ENCODE assay signal across 16 cellular contexts in the genomic region with DNA sequence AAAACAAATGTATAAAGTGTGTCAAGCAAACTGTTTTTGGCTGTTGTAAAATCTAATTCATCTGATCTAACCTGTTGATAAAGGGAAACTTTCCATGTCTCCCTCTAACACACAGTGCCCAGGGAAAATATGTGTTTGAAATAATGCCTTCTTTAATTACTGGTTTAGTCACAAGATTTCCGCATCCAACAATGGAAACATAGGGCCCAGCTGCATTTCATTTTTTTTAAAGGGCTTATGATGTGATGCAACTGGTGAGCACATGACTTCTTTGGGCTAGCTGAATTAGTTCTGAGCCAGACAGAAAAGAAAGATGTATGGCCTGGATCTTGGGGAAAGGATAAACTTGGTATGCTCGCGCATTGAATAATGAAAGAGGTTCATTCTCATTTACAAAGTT. TPM values are rescaled to one million over a fixed set of nuclear protein-coding genes. Genes with fewer than 3 reads are reported as not detected.
DNase-seq lines count a peak whose midpoint lies in the region; ATAC-seq, FAIRE-seq and TF ChIP-seq lines count a peak whose summit lies in the region.
"Had no signal": no experiment of that assay in that cellular context is flagged by ENCODE, and none has a peak within 500 bp of the region (broad histone marks: within the 10 kb centered on the region; RNA-seq: fewer than 3 reads in every experiment).

No MANE protein-coding gene starts in this region.

- no peak overlapping the region for H2AFZ ChIP-seq in mammary epithelial cell (ENCODE audit: low read depth, low read length)

- H3K9me3 ChIP-seq in mammary epithelial cell (replicated peaks; ENCODE audit: insufficient read depth, low read length) (no peaks in the 10 kb centered on the region), kidney (ENCODE audit: control insufficient read depth in 1 of 2, low read length in 2 of 2) (no peaks in the 10 kb centered on the region)
- H3K9me3 ChIP-seq: lower lobe of right lung had no signal

- no peak for TF ChIP-seq CTCF in AG09309 (IDR thresholded peaks at IDR 0.05; ENCODE audit: control insufficient read depth, insufficient read depth, low read depth, low read length, missing control alignments)
- no peak for TF ChIP-seq CTCF in mammary epithelial cell (conservative IDR thresholded peaks at IDR 0.05 in 1 of 2, IDR thresholded peaks at IDR 0.05 in 1 of 2; ENCODE audit: extremely low read depth in 1 of 2, insufficient read depth in 1 of 2, low read depth in 1 of 2, low read length in 2 of 2)
- no peak for TF ChIP-seq CTCF in kidney (IDR thresholded peaks at IDR 0.05; ENCODE audit: borderline replicate concordance, extremely low read depth, insufficient read depth)

- no TSS peak for BruUV-seq in mammary epithelial cell (replicated peaks; lab: Mats Ljungman, UMichigan)

- H4K20me1 ChIP-seq in mammary epithelial cell (ENCODE audit: insufficient read depth, low read length): no peaks in the 10 kb centered on the region

- no peak for FAIRE-seq in kidney (lab: Jason Lieb, UNC)
- FAIRE-seq: G401.6 had no signal

- DNase-seq in AG09309 (ENCODE audit: low read depth): peak; percentile 72
- DNase-seq in HS-5 (ENCODE audit: low read depth): peak; percentile 61
- DNase-seq in mammary epithelial cell: peak; percentile 35
- DNase-seq in medulla oblongata (ENCODE audit: extremely low spot score): peak; percentile 4
- DNase-seq in kidney: no peak
- no peak for DNase-seq in occipital lobe (lab: John Stamatoyannopoulos, UW)
- no peak for DNase-seq in islet precursor cell
- DNase-seq: activated CD4-positive, alpha-beta T cell treated with anti-CD3 and anti-CD28 coated beads for 1 hour; anterior cingulate cortex; effector CD8-positive, alpha-beta T cell; hypothalamus; lower lobe of right lung; NCI-H1694; nucleus accumbens had no signal

- H3K27ac ChIP-seq in mammary epithelial cell (ENCODE audit: insufficient read depth, low read depth, low read length) (no peak overlapping the region), kidney (ENCODE audit: low read depth in 2 of 2, low read length in 2 of 2) (no peak overlapping the region)
- H3K27ac ChIP-seq: lower lobe of right lung had no signal

- H3K36me3 ChIP-seq in mammary epithelial cell (ENCODE audit: insufficient read depth, low read length): no peaks in the 10 kb centered on the region
- H3K36me3 ChIP-seq in kidney (ENCODE audit: control insufficient read depth in 1 of 2, insufficient read depth in 2 of 2, low read length in 2 of 2): no peaks in the 10 kb centered on the region
- H3K36me3 ChIP-seq: lower lobe of right lung had no signal

- H3K4me2 ChIP-seq in mammary epithelial cell (ENCODE audit: insufficient read depth, low read depth, low read length): no peak overlapping the region

- H3K4me3 ChIP-seq in AG09309 (ENCODE audit: control insufficient read depth, low read depth, low read length): no peak overlapping the region
- H3K4me3 ChIP-seq in mammary epithelial cell (replicated peaks in 1 of 3; ENCODE audit: insufficient read depth in 1 of 3, low read depth in 2 of 3, low read length in 3 of 3): no peak overlapping the region
- H3K4me3 ChIP-seq in kidney (ENCODE audit: low read length in 2 of 2): no peak overlapping the region
- H3K4me3 ChIP-seq: lower lobe of right lung had no signal

- intact Hi-C loops in mammary epithelial cell (cut with micrococcal nuclease) (no loop called here), kidney (cut with DNase I) (no loop called here)

- ATAC-seq in HG03442 (IDR thresholded peaks at IDR 0.05; ENCODE audit: unreplicated experiment): no peak
- ATAC-seq: lower lobe of right lung had no signal

- in situ Hi-C loops in mammary epithelial cell (cut with MboI; ENCODE audit: low sequenced_read_pairs in 2 of 2): loop anchor here (10.0 to 25.0 kb wide), 3 partner anchors 93 to 718 kb away; no protein-coding TSS in a partner anchor

- dilution Hi-C loops in mammary epithelial cell (cut with HindIII; ENCODE audit: low sequenced_read_pairs): no loop called here

- H3K4me1 ChIP-seq in mammary epithelial cell (ENCODE audit: insufficient read depth, low read length) (no peaks in the 10 kb centered on the region), kidney (ENCODE audit: control insufficient read depth in 1 of 2, insufficient read depth in 1 of 2, low read depth in 1 of 2, low read length in 2 of 2) (no peaks in the 10 kb centered on the region)
- H3K4me1 ChIP-seq: lower lobe of right lung had no signal

- CTCF ChIA-PET in mammary epithelial cell (lab: Charles Lee; ENCODE audit: low non-redundant PET): no interaction called here

- no peaks in the 10 kb centered on the region for H3K79me2 ChIP-seq in mammary epithelial cell (ENCODE audit: insufficient read depth, low read length)

- 51% methylated on average over 3 of the region's 3 CpGs for WGBS in mammary epithelial cell (ENCODE audit: low coverage, missing lambda C conversion rate)

- H3K9ac ChIP-seq in mammary epithelial cell (ENCODE audit: insufficient read depth, low read length) (no peak overlapping the region), kidney (ENCODE audit: low read length in 2 of 2) (no peak overlapping the region)

- no peaks in the 10 kb centered on the region for H3K27me3 ChIP-seq in mammary epithelial cell (ENCODE audit: insufficient read depth, low read length)

RNA-seq across cellular contexts. Expression of a gene that starts 30.5 kb away (rescaled TPM):
- total RNA-seq in mammary epithelial cell: 10 to 100 TPM; 44.4 to 95.0 TPM
- 24.1 TPM for polyA plus RNA-seq in mammary epithelial cell
- polyA minus RNA-seq in mammary epithelial cell: 24.9 TPM
- 39.4 TPM for total RNA-seq in kidney
- polyA plus RNA-seq in kidney (ENCODE audit: insufficient read depth, low read depth, low replicate concordance): 20.3 TPM
- total RNA-seq in occipital lobe: 180 TPM

RNA-seq across cellular contexts. Expression of a gene that starts 42.8 kb away (rescaled TPM):
- 1 to 10 TPM in 1 of 2 donors, under 1 TPM in 1; 0.71 to 2.0 TPM for total RNA-seq in mammary epithelial cell
- polyA plus RNA-seq in mammary epithelial cell: 0.49 TPM
- not detected for polyA minus RNA-seq in mammary epithelial cell
- total RNA-seq in kidney: 11.3 TPM
- polyA plus RNA-seq in kidney (ENCODE audit: insufficient read depth, low read depth, low replicate concordance): 4.8 TPM
- 19.3 TPM for total RNA-seq in occipital lobe

Comparison
In these comparisons a context has a peak if more than half of its experiments do, and no peak if none do; other contexts are left out.
1. DNase-seq: peak in AG09309 (single experiment), HS-5 (single experiment), mammary epithelial cell (single experiment) and medulla oblongata (single experiment); none in kidney (single experiment), occipital lobe (single experiment) and islet precursor cell (single experiment).